In genomic region chr20:63364801-63365585, GRCh38 we compare ENCODE assay signal across 1 cellular context.
TF ChIP-seq lines count a peak whose summit lies in the region.

No MANE protein-coding gene starts in this region.

TF ChIP-seq in HepG2, 621 proteins besides CTCF, POLR2A, EP300 and RAD21 (continued from another document):
- no peak for TF ChIP-seq TFAP4 (IDR thresholded peaks at IDR 0.05; ENCODE audit: borderline replicate concordance, low read depth)
- 0 out of 2 replicates have a peak, but pooled peaks have one; percentile 43 for TF ChIP-seq EZH2 (conservative IDR thresholded peaks at IDR 0.05; ENCODE audit: low read depth, low read length)
TF ChIP-seq in HepG2: peak in this region for 4.
